14 cellular contexts compared by ENCODE assay signal in the genomic region with DNA sequence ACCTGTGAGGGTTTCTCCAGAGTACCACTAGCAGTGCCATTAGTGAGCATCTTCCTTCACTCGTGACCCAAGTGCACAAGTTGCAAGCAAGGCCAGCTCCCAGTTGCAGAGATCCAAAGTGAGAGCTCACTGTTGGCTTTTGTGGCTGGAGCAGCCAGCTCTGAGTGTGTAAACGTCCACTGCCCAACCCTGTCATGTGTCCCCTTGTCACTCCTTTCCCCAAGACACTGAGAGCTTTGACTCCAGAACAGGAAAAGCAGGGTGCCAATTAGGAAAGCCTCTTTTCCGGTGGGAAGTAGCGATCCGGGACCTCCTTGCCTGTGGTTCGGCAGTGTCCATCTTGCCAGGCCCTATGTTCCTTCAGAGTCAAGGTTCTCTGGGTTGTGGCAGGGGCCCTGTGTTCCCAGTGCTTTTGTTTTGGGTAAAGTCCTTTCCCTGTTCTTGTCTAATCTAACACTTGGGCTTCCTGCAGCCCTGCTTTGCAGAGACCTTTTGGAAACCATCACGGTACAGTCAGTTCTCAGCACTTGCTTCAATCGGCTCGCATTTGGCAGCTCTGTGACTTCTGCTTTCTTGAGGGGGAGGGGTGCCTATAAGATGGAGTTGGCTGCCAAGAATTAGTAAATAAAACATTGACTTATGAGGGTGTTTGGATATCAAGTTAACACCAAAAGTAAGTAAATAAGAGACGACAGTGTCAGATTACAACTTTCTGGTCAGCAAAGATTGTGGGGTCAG.
A peak's percentile ranks its signal among the peaks of the same experiment; 100 is the strongest.
DNase-seq lines count a peak whose midpoint lies in the region; ATAC-seq and TF ChIP-seq lines count a peak whose summit lies in the region.
"Had no signal": no experiment of that assay in that cellular context is flagged by ENCODE, and none has a peak within 500 bp of the region (broad histone marks: within the 10 kb centered on the region; RNA-seq: fewer than 3 reads in every experiment).

No MANE protein-coding gene starts in this region.

- no peak for TF ChIP-seq EP300 in suprapubic skin (IDR thresholded peaks at IDR 0.05)

- H3K9me3 ChIP-seq in ascending aorta: no peaks in the 10 kb centered on the region
- no peaks in the 10 kb centered on the region for H3K9me3 ChIP-seq in right cardiac atrium (ENCODE audit: control insufficient read depth, low read length)
- no peaks in the 10 kb centered on the region for H3K9me3 ChIP-seq in suprapubic skin
- H3K9me3 ChIP-seq: Caco-2 had no signal

- ATAC-seq in right cardiac atrium: peak; percentile 84 to 87
- no peak for ATAC-seq in GM21528 (IDR thresholded peaks at IDR 0.05; ENCODE audit: low FRiP score, unreplicated experiment)
- ATAC-seq: stimulated activated effector memory CD8-positive, alpha-beta T cell treated with anti-CD3 and anti-CD28 coated beads, Interleukin-12 subunit alpha, Interleukin-12 subunit beta, amount 100 ng/mL, for 72 hours had no signal

- 21% methylated on average over 10 of the region's 10 CpGs for WGBS in right cardiac atrium
- WGBS in suprapubic skin: 66% methylated on average over 10 of the region's 10 CpGs

- peaks cover 10% of the 10 kb centered on the region for H3K36me3 Mint-ChIP-seq in IgD-negative memory B cell
- H3K36me3 Mint-ChIP-seq in activated CD4-positive, alpha-beta memory T cell treated with anti-CD3 and anti-CD28 coated beads, Interleukin-2, amount 10 ng/mL, durations not matched to agents 7 days and 5 days (ENCODE audit: low read depth): peaks cover 28% of the 10 kb centered on the region

- H3K27ac ChIP-seq in ascending aorta (peak overlapping the region; percentile 13 to 50), right cardiac atrium (ENCODE audit: low read length) (peak overlapping the region; percentile 80), suprapubic skin (peak overlapping the region; percentile 47)

- H3K27me3 Mint-ChIP-seq in IgD-negative memory B cell: no peaks in the 10 kb centered on the region
- H3K27me3 Mint-ChIP-seq in activated CD4-positive, alpha-beta memory T cell treated with anti-CD3 and anti-CD28 coated beads, Interleukin-2, amount 10 ng/mL, durations not matched to agents 7 days and 5 days: no peaks in the 10 kb centered on the region

- peaks cover 25 to 39% (median 34%) of the 10 kb centered on the region in 3 donors for H3K4me1 Mint-ChIP-seq in IgD-negative memory B cell
- peaks cover 20% of the 10 kb centered on the region for H3K4me1 Mint-ChIP-seq in activated CD4-positive, alpha-beta memory T cell treated with anti-CD3 and anti-CD28 coated beads, Interleukin-2, amount 10 ng/mL, durations not matched to agents 7 days and 5 days

- H3K4me3 ChIP-seq in ascending aorta (no peak overlapping the region), right cardiac atrium (ENCODE audit: low read length) (no peak overlapping the region), suprapubic skin (no peak overlapping the region)

- no peak for TF ChIP-seq CTCF in ascending aorta (IDR thresholded peaks at IDR 0.05)
- no peak for TF ChIP-seq CTCF in suprapubic skin (IDR thresholded peaks at IDR 0.05)
- TF ChIP-seq CTCF in GM10266 (IDR thresholded peaks at IDR 0.05; ENCODE audit: control insufficient read depth, insufficient read depth, low read depth, missing control alignments): no peak

- no peak for DNase-seq in ascending aorta (ENCODE audit: low spot score in 2 of 2)
- peak in 2 of 3 donors; percentile 33 to 79 for DNase-seq in right cardiac atrium
- no peak for DNase-seq in suprapubic skin (ENCODE audit: low spot score in 2 of 2)
- DNase-seq in GM10266 (ENCODE audit: extremely low spot score): no peak
- DNase-seq in NCI-H1417 treated with DMSO at 0.1 percent for 48 hours (lab: John Stamatoyannopoulos, UW): no peak
- no peak for DNase-seq in activated CD4-positive, alpha-beta memory T cell treated with anti-CD3 and anti-CD28 coated beads, Interleukin-2, amount 10 ng/mL, durations not matched to agents 7 days and 5 days
- DNase-seq: Caco-2; NCI-H1092; NCI-H524 treated with DMSO at 0.1 percent for 48 hours; SHP77; stimulated activated CD4-positive, alpha-beta T cell treated with anti-CD3 and anti-CD28 coated beads, Interleukin-2, amount 100 ng/mL, for 24 hours had no signal

- CTCF ChIA-PET in activated CD4-positive, alpha-beta memory T cell treated with anti-CD3 and anti-CD28 coated beads, Interleukin-2, amount 10 ng/mL, durations not matched to agents 7 days and 5 days (lab: Charles Lee): interaction anchor here (1.2 kb wide), 1 partner anchor 113 kb away, joined by 4 read pairs; no protein-coding TSS in a partner anchor

- peak overlapping the region; percentile 72 to 90 (median 86) for H3K27ac Mint-ChIP-seq in IgD-negative memory B cell
- H3K27ac Mint-ChIP-seq in activated CD4-positive, alpha-beta memory T cell treated with anti-CD3 and anti-CD28 coated beads, Interleukin-2, amount 10 ng/mL, durations not matched to agents 7 days and 5 days: no peak overlapping the region
- H3K27ac Mint-ChIP-seq: stimulated activated effector memory CD8-positive, alpha-beta T cell treated with anti-CD3 and anti-CD28 coated beads, Interleukin-12 subunit alpha, Interleukin-12 subunit beta, amount 100 ng/mL, for 72 hours had no signal

- intact Hi-C loops in ascending aorta (cut with DNase I): no loop called here
- intact Hi-C loops in right cardiac atrium (cut with DNase I): no loop called here

- no peaks in the 10 kb centered on the region for H3K9me3 Mint-ChIP-seq in IgD-negative memory B cell
- H3K9me3 Mint-ChIP-seq in activated CD4-positive, alpha-beta memory T cell treated with anti-CD3 and anti-CD28 coated beads, Interleukin-2, amount 10 ng/mL, durations not matched to agents 7 days and 5 days: no peaks in the 10 kb centered on the region
- H3K9me3 Mint-ChIP-seq: stimulated activated effector memory CD8-positive, alpha-beta T cell treated with anti-CD3 and anti-CD28 coated beads, Interleukin-12 subunit alpha, Interleukin-12 subunit beta, amount 100 ng/mL, for 72 hours had no signal

- no peak for TF ChIP-seq POLR2A in suprapubic skin (IDR thresholded peaks at IDR 0.05)

- H3K27me3 ChIP-seq in ascending aorta (no peaks in the 10 kb centered on the region), right cardiac atrium (ENCODE audit: control insufficient read depth, insufficient read depth) (no peaks in the 10 kb centered on the region), suprapubic skin (no peaks in the 10 kb centered on the region)

- H3K4me3 Mint-ChIP-seq in IgD-negative memory B cell: peak overlapping the region in 1 of 4 donors; percentile 86
- H3K4me3 Mint-ChIP-seq in activated CD4-positive, alpha-beta memory T cell treated with anti-CD3 and anti-CD28 coated beads, Interleukin-2, amount 10 ng/mL, durations not matched to agents 7 days and 5 days: no peak overlapping the region
- H3K4me3 Mint-ChIP-seq: stimulated activated effector memory CD8-positive, alpha-beta T cell treated with anti-CD3 and anti-CD28 coated beads, Interleukin-12 subunit alpha, Interleukin-12 subunit beta, amount 100 ng/mL, for 72 hours had no signal

- peaks cover 14 to 36% of the 10 kb centered on the region in 2 donors for H3K4me1 ChIP-seq in ascending aorta
- peaks cover 28% of the 10 kb centered on the region for H3K4me1 ChIP-seq in right cardiac atrium (ENCODE audit: control insufficient read depth, insufficient read depth, low read length)
- peaks cover 39% of the 10 kb centered on the region for H3K4me1 ChIP-seq in suprapubic skin
- H3K4me1 ChIP-seq: Caco-2 had no signal

- POLR2A ChIA-PET in activated CD4-positive, alpha-beta memory T cell treated with anti-CD3 and anti-CD28 coated beads, Interleukin-2, amount 10 ng/mL, durations not matched to agents 7 days and 5 days (lab: Charles Lee): no interaction called here

- H3K36me3 ChIP-seq in ascending aorta (peaks cover 62 to 70% of the 10 kb centered on the region in 2 donors), suprapubic skin (peaks cover 73% of the 10 kb centered on the region)

Comparison
In these comparisons a context has a peak if more than half of its experiments do, and no peak if none do; other contexts are left out.
1. DNase-seq: peak in right cardiac atrium (2 of 3); none in ascending aorta (0 of 2), suprapubic skin (0 of 2), GM10266 (single experiment), NCI-H1417 treated with DMSO at 0.1 percent for 48 hours (single experiment) and activated CD4-positive, alpha-beta memory T cell treated with anti-CD3 and anti-CD28 coated beads, Interleukin-2, amount 10 ng/mL, durations not matched to agents 7 days and 5 days (single experiment).
2. Peak in every context shown above with its lines, with median percentiles within 50 percentile points of each other: H3K27ac ChIP-seq.